Comparison of ENCODE assay signal across 16 cellular contexts in genomic region chr3:28042095-28042635, GRCh38.
DNase-seq lines count a peak whose midpoint lies in the region; ATAC-seq, FAIRE-seq and TF ChIP-seq lines count a peak whose summit lies in the region.
"Had no signal": no experiment of that assay in that cellular context is flagged by ENCODE, and none has a peak within 500 bp of the region (broad histone marks: within the 10 kb centered on the region; RNA-seq: fewer than 3 reads in every experiment).

No MANE protein-coding gene starts in this region.

- peak; percentile 75 for ATAC-seq in GM18511 (IDR thresholded peaks at IDR 0.05; ENCODE audit: unreplicated experiment)
- ATAC-seq in GM19463 (IDR thresholded peaks at IDR 0.05; ENCODE audit: unreplicated experiment) = peak; percentile 66
- ATAC-seq in HG02840 (IDR thresholded peaks at IDR 0.05; ENCODE audit: low FRiP score, unreplicated experiment) = peak; percentile 49
- peak; percentile 50 for ATAC-seq in HG03460 (IDR thresholded peaks at IDR 0.05; ENCODE audit: unreplicated experiment)
- ATAC-seq: left ventricle myocardium superior, Right ventricle myocardium inferior had no signal

- TF ChIP-seq CTCF in D721Med (IDR thresholded peaks at IDR 0.05; ENCODE audit: insufficient read depth, missing control alignments) = no peak

- DNase-seq in D721Med (ENCODE audit: insufficient read length, low spot score) (no peak), NCI-H526 treated with DMSO at 0.1 percent for 48 hours (lab: John Stamatoyannopoulos, UW) (no peak), SK-N-DZ (ENCODE audit: low spot score) (no peak), NCI-H82 (lab: John Stamatoyannopoulos, UW) (no peak)
- DNase-seq: activated effector memory CD4-positive, alpha-beta T cell treated with anti-CD3 and anti-CD28 coated beads, Interleukin-2, amount 50 U/mL, for 16 hours; CD8-positive, alpha-beta memory T cell; foreskin fibroblast; left ventricle myocardium superior; NCI-H1105; stimulated activated CD4-positive, alpha-beta T cell treated with anti-CD3 and anti-CD28 coated beads, Interleukin-12 subunit alpha, Interleukin-12 subunit beta, amount 100 ng/mL, for 4 hours had no signal

- FAIRE-seq in D721Med (lab: Jason Lieb, UNC) = no peak
- FAIRE-seq: endometrium had no signal
